In the genomic region with DNA sequence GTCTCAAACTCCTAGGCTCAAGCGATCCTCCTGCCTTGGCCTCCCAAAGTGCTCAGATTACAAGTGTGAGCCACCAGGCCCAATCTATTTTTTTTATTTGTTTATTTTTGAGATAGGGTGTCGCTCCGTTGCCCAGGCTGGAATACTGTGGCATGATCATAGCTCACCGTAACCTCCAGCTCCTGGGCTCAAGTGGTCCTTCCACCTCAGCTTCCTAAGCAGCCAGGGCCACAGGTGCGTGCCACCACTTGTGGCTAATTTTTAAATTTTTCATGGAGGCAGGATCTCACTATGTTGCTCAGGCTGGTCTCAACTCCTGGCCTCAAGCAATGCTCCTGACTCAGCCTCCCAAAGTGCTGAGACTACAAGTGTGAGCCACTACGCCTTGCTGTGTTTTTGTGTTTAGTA, we compare ENCODE assay signal across 25 cellular contexts. TPM values are rescaled to one million over a fixed set of nuclear protein-coding genes. Genes with fewer than 3 reads are reported as not detected.
DNase-seq lines count a peak whose midpoint lies in the region; ATAC-seq and TF ChIP-seq lines count a peak whose summit lies in the region.
"Had no signal": no experiment of that assay in that cellular context is flagged by ENCODE, and none has a peak within 500 bp of the region (broad histone marks: within the 10 kb centered on the region; RNA-seq: fewer than 3 reads in every experiment).

No MANE protein-coding gene starts in this region.

- CTCF ChIA-PET in activated CD8-positive, alpha-beta T cell treated with anti-CD3 and anti-CD28 coated beads for 36 hours (lab: Charles Lee): interaction anchor here (0.8 kb wide), 1 partner anchor 83 kb away, joined by 3 read pairs; no protein-coding TSS in a partner anchor
- CTCF ChIA-PET in activated CD8-positive, alpha-beta T cell treated with anti-CD3 and anti-CD28 coated beads, Interleukin-2, amount 10 ng/mL, durations not matched to agents 7 days and 5 days (lab: Charles Lee): interaction anchor here (0.7 kb wide), 1 partner anchor 77 kb away, joined by 3 read pairs; no protein-coding TSS in a partner anchor

- TF ChIP-seq CTCF in activated CD8-positive, alpha-beta T cell treated with anti-CD3 and anti-CD28 coated beads for 36 hours (IDR thresholded peaks at IDR 0.05): no peak
- TF ChIP-seq CTCF in suprapubic skin (IDR thresholded peaks at IDR 0.05): no peak
- TF ChIP-seq CTCF in WERI-Rb-1 (IDR thresholded peaks at IDR 0.05; ENCODE audit: low read depth, low read length): no peak

- no peaks in the 10 kb centered on the region for H3K27me3 Mint-ChIP-seq in activated CD8-positive, alpha-beta T cell treated with anti-CD3 and anti-CD28 coated beads for 36 hours
- H3K27me3 Mint-ChIP-seq in activated CD8-positive, alpha-beta T cell treated with anti-CD3 and anti-CD28 coated beads, Interleukin-2, amount 10 ng/mL, durations not matched to agents 7 days and 5 days (ENCODE audit: low read depth): no peaks in the 10 kb centered on the region
- H3K27me3 Mint-ChIP-seq in CD4-positive, CD25-positive, alpha-beta regulatory T cell: no peaks in the 10 kb centered on the region
- H3K27me3 Mint-ChIP-seq in activated naive CD8-positive, alpha-beta T cell treated with anti-CD3 and anti-CD28 coated beads for 36 hours: no peaks in the 10 kb centered on the region
- H3K27me3 Mint-ChIP-seq: naive thymus-derived CD4-positive, alpha-beta T cell had no signal

- POLR2A ChIA-PET in activated CD8-positive, alpha-beta T cell treated with anti-CD3 and anti-CD28 coated beads for 36 hours (lab: Charles Lee): interaction anchor here (1.1 to 2.7 kb wide), 3 partner anchors 10 to 83 kb away, joined by 3 to 16 read pairs (median 6); a partner anchor contains a TSS
- POLR2A ChIA-PET in activated CD8-positive, alpha-beta T cell treated with anti-CD3 and anti-CD28 coated beads, Interleukin-2, amount 10 ng/mL, durations not matched to agents 7 days and 5 days (lab: Charles Lee): interaction anchor here (1.2 kb wide), 1 partner anchor 46 kb away, joined by 3 read pairs; no protein-coding TSS in a partner anchor

- peaks cover 1% of the 10 kb centered on the region for H3K9me3 Mint-ChIP-seq in activated CD8-positive, alpha-beta T cell treated with anti-CD3 and anti-CD28 coated beads for 36 hours
- no peaks in the 10 kb centered on the region for H3K9me3 Mint-ChIP-seq in activated CD8-positive, alpha-beta T cell treated with anti-CD3 and anti-CD28 coated beads, Interleukin-2, amount 10 ng/mL, durations not matched to agents 7 days and 5 days (ENCODE audit: insufficient read depth)
- no peaks in the 10 kb centered on the region for H3K9me3 Mint-ChIP-seq in CD4-positive, CD25-positive, alpha-beta regulatory T cell
- no peaks in the 10 kb centered on the region for H3K9me3 Mint-ChIP-seq in activated naive CD8-positive, alpha-beta T cell treated with anti-CD3 and anti-CD28 coated beads for 36 hours

- H3K9me3 ChIP-seq in CD4-positive, CD25-positive, alpha-beta regulatory T cell (ENCODE audit: control insufficient read depth in 2 of 2, low read length in 2 of 2): no peaks in the 10 kb centered on the region
- H3K9me3 ChIP-seq in suprapubic skin (no peaks in the 10 kb centered on the region), WERI-Rb-1 (ENCODE audit: severe bottlenecking) (no peaks in the 10 kb centered on the region)
- H3K9me3 ChIP-seq: A549, ascending aorta, left lung, vagina had no signal

- peak overlapping the region; percentile 75 for H3K27ac ChIP-seq in CD4-positive, CD25-positive, alpha-beta regulatory T cell (ENCODE audit: insufficient read depth, low read length, poor library complexity, severe bottlenecking)
- H3K27ac ChIP-seq in suprapubic skin (no peak overlapping the region), WERI-Rb-1 (no peak overlapping the region)
- H3K27ac ChIP-seq: A549, ascending aorta, vagina had no signal

- no peak for TF ChIP-seq EP300 in suprapubic skin (IDR thresholded peaks at IDR 0.05)

- H3K4me1 ChIP-seq in CD4-positive, CD25-positive, alpha-beta regulatory T cell (ENCODE audit: control insufficient read depth, insufficient read depth, low read length, poor library complexity, severe bottlenecking): peaks cover 33% of the 10 kb centered on the region
- peaks cover 18% of the 10 kb centered on the region for H3K4me1 ChIP-seq in suprapubic skin
- H3K4me1 ChIP-seq: ascending aorta had no signal

- H3K4me3 ChIP-seq in CD4-positive, CD25-positive, alpha-beta regulatory T cell (ENCODE audit: low read depth, low read length): no peak overlapping the region
- no peak overlapping the region for H3K4me3 ChIP-seq in suprapubic skin
- H3K4me3 ChIP-seq in WERI-Rb-1 (ENCODE audit: low read depth, low read length): no peak overlapping the region
- H3K4me3 ChIP-seq: A549, ascending aorta, left lung, vagina had no signal

- TF ChIP-seq POLR2A in suprapubic skin (IDR thresholded peaks at IDR 0.05): no peak

- WGBS in suprapubic skin: 93% methylated on average over 6 of the region's 6 CpGs

- ATAC-seq in activated CD8-positive, alpha-beta T cell treated with anti-CD3 and anti-CD28 coated beads for 36 hours: no peak
- ATAC-seq in activated CD8-positive, alpha-beta T cell treated with anti-CD3 and anti-CD28 coated beads, Interleukin-2, amount 10 ng/mL, durations not matched to agents 7 days and 5 days: no peak
- no peak for ATAC-seq in CD4-positive, CD25-positive, alpha-beta regulatory T cell (ENCODE audit: low read depth in 2 of 2)
- ATAC-seq: A549; left lung; naive thymus-derived CD4-positive, alpha-beta T cell; Right ventricle myocardium inferior had no signal

- no peaks in the 10 kb centered on the region for H3K36me3 ChIP-seq in CD4-positive, CD25-positive, alpha-beta regulatory T cell (ENCODE audit: control insufficient read depth, insufficient read depth, low read length)
- no peaks in the 10 kb centered on the region for H3K36me3 ChIP-seq in suprapubic skin
- H3K36me3 ChIP-seq in WERI-Rb-1: no peaks in the 10 kb centered on the region
- H3K36me3 ChIP-seq: left lung, vagina had no signal

- H3K27me3 ChIP-seq in CD4-positive, CD25-positive, alpha-beta regulatory T cell (ENCODE audit: control insufficient read depth, insufficient read depth, low read length): no peaks in the 10 kb centered on the region
- H3K27me3 ChIP-seq in suprapubic skin (no peaks in the 10 kb centered on the region), WERI-Rb-1 (ENCODE audit: insufficient read depth, low read depth, severe bottlenecking) (no peaks in the 10 kb centered on the region)
- H3K27me3 ChIP-seq: ascending aorta, left lung, vagina had no signal

- peak overlapping the region; percentile 93 for H3K27ac Mint-ChIP-seq in activated CD8-positive, alpha-beta T cell treated with anti-CD3 and anti-CD28 coated beads for 36 hours
- no peak overlapping the region for H3K27ac Mint-ChIP-seq in activated CD8-positive, alpha-beta T cell treated with anti-CD3 and anti-CD28 coated beads, Interleukin-2, amount 10 ng/mL, durations not matched to agents 7 days and 5 days
- H3K27ac Mint-ChIP-seq in CD4-positive, CD25-positive, alpha-beta regulatory T cell: peak overlapping the region in 1 of 3 donors; percentile 29
- H3K27ac Mint-ChIP-seq in activated naive CD8-positive, alpha-beta T cell treated with anti-CD3 and anti-CD28 coated beads for 36 hours: peak overlapping the region; percentile 38

- peaks cover 65% of the 10 kb centered on the region for H3K4me1 Mint-ChIP-seq in activated CD8-positive, alpha-beta T cell treated with anti-CD3 and anti-CD28 coated beads for 36 hours (ENCODE audit: low read depth)
- peaks cover 28% of the 10 kb centered on the region for H3K4me1 Mint-ChIP-seq in activated CD8-positive, alpha-beta T cell treated with anti-CD3 and anti-CD28 coated beads, Interleukin-2, amount 10 ng/mL, durations not matched to agents 7 days and 5 days (ENCODE audit: low read depth)
- H3K4me1 Mint-ChIP-seq in CD4-positive, CD25-positive, alpha-beta regulatory T cell: peaks cover 22 to 50% (median 31%) of the 10 kb centered on the region in 4 donors
- peaks cover 56% of the 10 kb centered on the region for H3K4me1 Mint-ChIP-seq in activated naive CD8-positive, alpha-beta T cell treated with anti-CD3 and anti-CD28 coated beads for 36 hours

- intact Hi-C loops in activated CD8-positive, alpha-beta T cell treated with anti-CD3 and anti-CD28 coated beads for 36 hours (cut with micrococcal nuclease): loop anchor here (5.0 kb wide), 3 partner anchors 35 to 80 kb away; a partner anchor contains a TSS

- DNase-seq in activated CD8-positive, alpha-beta T cell treated with anti-CD3 and anti-CD28 coated beads for 36 hours: no peak
- DNase-seq in activated CD8-positive, alpha-beta T cell treated with anti-CD3 and anti-CD28 coated beads, Interleukin-2, amount 10 ng/mL, durations not matched to agents 7 days and 5 days: no peak
- no peak for DNase-seq in CD4-positive, CD25-positive, alpha-beta regulatory T cell
- DNase-seq in NCI-H2029 treated with DMSO at 0.1 percent for 48 hours (lab: John Stamatoyannopoulos, UW): peak; percentile 24
- DNase-seq in activated naive CD8-positive, alpha-beta T cell treated with anti-CD3 and anti-CD28 coated beads for 36 hours: no peak
- DNase-seq in suprapubic skin (ENCODE audit: low spot score in 2 of 2): no peak
- no peak for DNase-seq in DMS 273 (lab: John Stamatoyannopoulos, UW; ENCODE audit: unreplicated experiment)
- DNase-seq in WERI-Rb-1: no peak
- DNase-seq: activated CD4-positive, CD25-positive, alpha-beta regulatory T cell; caudate nucleus; dermis blood vessel endothelial cell; DMS79; GOT3; hypothalamus; left lung; naive thymus-derived CD4-positive, alpha-beta T cell; NCI-H1092; NCI-H1930; NCI-H774; stimulated activated CD4-positive, alpha-beta T cell treated with anti-CD3 and anti-CD28 coated beads, Interleukin-4, amount 100 ng/mL, for 24 hours; stimulated activated naive CD4-positive, alpha-beta T cell had no signal

- peaks cover 37% of the 10 kb centered on the region for H3K36me3 Mint-ChIP-seq in activated CD8-positive, alpha-beta T cell treated with anti-CD3 and anti-CD28 coated beads for 36 hours (ENCODE audit: low read depth)
- H3K36me3 Mint-ChIP-seq in activated CD8-positive, alpha-beta T cell treated with anti-CD3 and anti-CD28 coated beads, Interleukin-2, amount 10 ng/mL, durations not matched to agents 7 days and 5 days (ENCODE audit: low read depth): peaks cover 8% of the 10 kb centered on the region
- peaks cover 3% of the 10 kb centered on the region for H3K36me3 Mint-ChIP-seq in CD4-positive, CD25-positive, alpha-beta regulatory T cell
- H3K36me3 Mint-ChIP-seq in activated naive CD8-positive, alpha-beta T cell treated with anti-CD3 and anti-CD28 coated beads for 36 hours: peaks cover 48% of the 10 kb centered on the region

- no peak overlapping the region for H3K4me3 Mint-ChIP-seq in activated CD8-positive, alpha-beta T cell treated with anti-CD3 and anti-CD28 coated beads for 36 hours
- no peak overlapping the region for H3K4me3 Mint-ChIP-seq in activated CD8-positive, alpha-beta T cell treated with anti-CD3 and anti-CD28 coated beads, Interleukin-2, amount 10 ng/mL, durations not matched to agents 7 days and 5 days
- H3K4me3 Mint-ChIP-seq in CD4-positive, CD25-positive, alpha-beta regulatory T cell: no peak overlapping the region
- no peak overlapping the region for H3K4me3 Mint-ChIP-seq in activated naive CD8-positive, alpha-beta T cell treated with anti-CD3 and anti-CD28 coated beads for 36 hours

RNA-seq across cellular contexts. Expression of a gene that starts 9.8 kb away (rescaled TPM):
- 10 to 100 TPM; 25.4 to 25.7 TPM for total RNA-seq in activated CD8-positive, alpha-beta T cell treated with anti-CD3 and anti-CD28 coated beads for 36 hours
- 10 to 100 TPM; 15.1 to 16.0 TPM for total RNA-seq in activated CD8-positive, alpha-beta T cell treated with anti-CD3 and anti-CD28 coated beads, Interleukin-2, amount 10 ng/mL, durations not matched to agents 7 days and 5 days
- 19.6 TPM for total RNA-seq in CD4-positive, CD25-positive, alpha-beta regulatory T cell
- polyA plus RNA-seq in CD4-positive, CD25-positive, alpha-beta regulatory T cell: 1 to 10 TPM; 1.8 to 3.1 (median 2.3) TPM
- 10 to 100 TPM; 36.2 to 36.5 TPM for total RNA-seq in activated naive CD8-positive, alpha-beta T cell treated with anti-CD3 and anti-CD28 coated beads for 36 hours
- total RNA-seq in suprapubic skin: 10 to 100 TPM; 12.7 to 17.3 (median 14.9) TPM
